Comparison of ENCODE assay signal across 25 cellular contexts in genomic region chr18:68909579-68909978, GRCh38.
"Had no signal": no experiment of that assay in that cellular context is flagged by ENCODE, and none has a peak within 500 bp of the region (broad histone marks: within the 10 kb centered on the region; RNA-seq: fewer than 3 reads in every experiment).

No MANE protein-coding gene starts in this region.

- H3K36me3 ChIP-seq: neutrophil, ovary, right lobe of liver, sigmoid colon, stomach, thoracic aorta, thyroid gland, tibial nerve, upper lobe of left lung, vagina had no signal

- H3K27me3 ChIP-seq: neutrophil, ovary, right lobe of liver, sigmoid colon, stomach, thyroid gland, tibial nerve, upper lobe of left lung, vagina had no signal

- H3K4me3 ChIP-seq: ovary, psoas muscle, right lobe of liver, sigmoid colon, stomach, thoracic aorta, thyroid gland, tibial nerve, upper lobe of left lung, vagina had no signal

- H3K4me1 ChIP-seq: parathyroid adenoma, psoas muscle, right lobe of liver, sigmoid colon, stomach, thyroid gland, tibial nerve, upper lobe of left lung, vagina had no signal

- H3K79me2 ChIP-seq: parathyroid adenoma had no signal

- DNase-seq: natural killer cell; nucleus accumbens; ovary; posterior cingulate gyrus; psoas muscle; right cardiac atrium; right lobe of liver; sigmoid colon; small intestine; stimulated activated CD4-positive, alpha-beta T cell treated with anti-CD3 and anti-CD28 coated beads, Interleukin-15, amount 100 ng/mL, for 24 hours; stimulated activated CD4-positive, alpha-beta T cell treated with anti-CD3 and anti-CD28 coated beads, Interleukin-2, amount 100 ng/mL, for 24 hours; stimulated activated CD4-positive, alpha-beta T cell treated with anti-CD3 and anti-CD28 coated beads, Interleukin-2, amount 100 ng/mL, for 48 hours; stimulated activated CD4-positive, alpha-beta T cell treated with anti-CD3 and anti-CD28 coated beads, Interleukin-4, amount 100 ng/mL, for 24 hours; stimulated activated naive B cell treated with anti-CD40 and anti-IgM and Interleukin-4, amounts not matched to agents 10 μg/mL and 1 μg/mL and 100 μg/mL, for 72 hours; stimulated activated naive CD4-positive, alpha-beta T cell treated with Interleukin-2 at 50 U/mL for 16 hours; stomach; thyroid gland; trophoblast cell; upper lobe of left lung had no signal

- H3K9me3 ChIP-seq: neutrophil, ovary, psoas muscle, right lobe of liver, sigmoid colon, stomach, thoracic aorta, thyroid gland, tibial nerve, upper lobe of left lung, vagina had no signal

- H2AFZ ChIP-seq: parathyroid adenoma had no signal

- ATAC-seq: natural killer cell; psoas muscle; right cardiac atrium; right lobe of liver; stimulated activated effector memory CD8-positive, alpha-beta T cell treated with anti-CD3 and anti-CD28 coated beads, Interleukin-12 subunit alpha, Interleukin-12 subunit beta, amount 100 ng/mL, for 72 hours; stimulated activated naive B cell treated with anti-CD40 and anti-IgM and Interleukin-4, amounts not matched to agents 10 μg/mL and 1 μg/mL and 100 μg/mL, for 72 hours had no signal

- H3K27ac ChIP-seq: neutrophil, ovary, parathyroid adenoma, psoas muscle, right lobe of liver, sigmoid colon, stomach, thoracic aorta, thyroid gland, tibial nerve, upper lobe of left lung, vagina had no signal
